Comparison of ENCODE assay signal across 26 cellular contexts in genomic region chr3:57586778-57587177, GRCh38. TPM values are rescaled to one million over a fixed set of nuclear protein-coding genes. Genes with fewer than 3 reads are reported as not detected.
DNase-seq lines count a peak whose midpoint lies in the region; ATAC-seq and TF ChIP-seq lines count a peak whose summit lies in the region.
"Had no signal": no experiment of that assay in that cellular context is flagged by ENCODE, and none has a peak within 500 bp of the region (broad histone marks: within the 10 kb centered on the region; RNA-seq: fewer than 3 reads in every experiment).

No MANE protein-coding gene starts in this region.

- H3K79me1 ChIP-seq in trophoblast cell (ENCODE audit: low read length), result no peaks in the 10 kb centered on the region

- H3K36me3 ChIP-seq in trophoblast cell (ENCODE audit: control insufficient read depth in 1 of 2, insufficient read depth in 2 of 2, low read length in 2 of 2) (peaks cover 15 to 17% of the 10 kb centered on the region in 2 experiments), BE2C (no peaks in the 10 kb centered on the region)

- no peak overlapping the region for H3K27ac ChIP-seq in trophoblast cell (ENCODE audit: low read depth, low read length)
- H3K27ac ChIP-seq: A549, dorsolateral prefrontal cortex, gastroesophageal sphincter, HL-60, KMS-11, RWPE1, tibial artery had no signal

- H3K9me3 ChIP-seq in trophoblast cell (ENCODE audit: insufficient read depth, low read depth, low read length), result no peaks in the 10 kb centered on the region
- no peaks in the 10 kb centered on the region for H3K9me3 ChIP-seq in BE2C
- H3K9me3 ChIP-seq: A549, gastroesophageal sphincter, tibial artery had no signal

- ATAC-seq in GM19397 (IDR thresholded peaks at IDR 0.05; ENCODE audit: unreplicated experiment), result no peak
- ATAC-seq: A549, gastroesophageal sphincter, left lobe of liver had no signal

- H3K36me3 Mint-ChIP-seq in activated T-cell treated with anti-CD3 and anti-CD28 coated beads, Interleukin-2, amount 50 U/mL, for 24 hours (ENCODE audit: low read depth), result peaks cover 62% of the 10 kb centered on the region
- H3K36me3 Mint-ChIP-seq in HFFc6 (ENCODE audit: low read depth) (peaks cover 20% of the 10 kb centered on the region), brain (peaks cover 67% of the 10 kb centered on the region)

- H2BK5ac ChIP-seq in trophoblast cell (ENCODE audit: low read depth, low read length, poor library complexity), result no peak overlapping the region

- no peak overlapping the region for H3K4me3 ChIP-seq in trophoblast cell (ENCODE audit: low read depth, low read length)
- no peak overlapping the region for H3K4me3 ChIP-seq in BE2C (ENCODE audit: low read depth, low read length)
- H3K4me3 ChIP-seq: A549, dorsolateral prefrontal cortex, gastroesophageal sphincter, tibial artery had no signal

- H3K4me1 ChIP-seq in trophoblast cell (ENCODE audit: control insufficient read depth in 1 of 2, insufficient read depth in 2 of 2, low read length in 2 of 2) (peaks cover 0 to 3% of the 10 kb centered on the region in 2 experiments), BE2C (no peaks in the 10 kb centered on the region)

- no peak overlapping the region for H4K12ac ChIP-seq in trophoblast cell (ENCODE audit: low read depth, low read length)

- H3K27ac Mint-ChIP-seq in activated T-cell treated with anti-CD3 and anti-CD28 coated beads, Interleukin-2, amount 50 U/mL, for 24 hours, result peak overlapping the region; percentile 77
- H3K27ac Mint-ChIP-seq in HFFc6 (peak overlapping the region; percentile 42), brain (peak overlapping the region in 1 of 5 experiments; percentile 4)
- H3K27ac Mint-ChIP-seq: activated naive CD8-positive, alpha-beta T cell treated with anti-CD3 and anti-CD28 coated beads, Interleukin-2, amount 10 ng/mL, durations not matched to agents 7 days and 5 days had no signal

- no peak overlapping the region for H4K8ac ChIP-seq in trophoblast cell (ENCODE audit: low read depth, low read length)

- peaks cover 48% of the 10 kb centered on the region for H3K4me1 Mint-ChIP-seq in activated T-cell treated with anti-CD3 and anti-CD28 coated beads, Interleukin-2, amount 50 U/mL, for 24 hours (ENCODE audit: low read depth)
- peaks cover 49% of the 10 kb centered on the region for H3K4me1 Mint-ChIP-seq in HFFc6 (ENCODE audit: low read depth)
- H3K4me1 Mint-ChIP-seq in brain, result peaks cover 48% of the 10 kb centered on the region

- H4K91ac ChIP-seq in trophoblast cell (ENCODE audit: low read depth, low read length), result no peak overlapping the region

- H3K4ac ChIP-seq in trophoblast cell (ENCODE audit: low read depth, low read length), result peak overlapping the region; percentile 99

- no peaks in the 10 kb centered on the region for H3K27me3 Mint-ChIP-seq in activated T-cell treated with anti-CD3 and anti-CD28 coated beads, Interleukin-2, amount 50 U/mL, for 24 hours
- H3K27me3 Mint-ChIP-seq in HFFc6 (ENCODE audit: insufficient read depth) (peaks cover 3% of the 10 kb centered on the region), brain (no peaks in the 10 kb centered on the region)
- H3K27me3 Mint-ChIP-seq: activated naive CD8-positive, alpha-beta T cell treated with anti-CD3 and anti-CD28 coated beads, Interleukin-2, amount 10 ng/mL, durations not matched to agents 7 days and 5 days had no signal

- WGBS in trophoblast cell (ENCODE audit: extremely low coverage, insufficient coverage, insufficient read length), result no CpG with 5 or more reads among the region's 6 CpGs

- H3K9me3 Mint-ChIP-seq in activated T-cell treated with anti-CD3 and anti-CD28 coated beads, Interleukin-2, amount 50 U/mL, for 24 hours, result no peaks in the 10 kb centered on the region
- H3K9me3 Mint-ChIP-seq in HFFc6, result no peaks in the 10 kb centered on the region
- H3K9me3 Mint-ChIP-seq in brain, result peaks cover 0 to 2% (median 0%) of the 10 kb centered on the region in 5 experiments
- H3K9me3 Mint-ChIP-seq: activated naive CD8-positive, alpha-beta T cell treated with anti-CD3 and anti-CD28 coated beads, Interleukin-2, amount 10 ng/mL, durations not matched to agents 7 days and 5 days had no signal

- H3K23ac ChIP-seq in trophoblast cell (ENCODE audit: low read length), result no peak overlapping the region

- TF ChIP-seq CTCF in HFFc6 (IDR thresholded peaks at IDR 0.05), result no peak
- no peak for TF ChIP-seq CTCF in brain (conservative IDR thresholded peaks at IDR 0.05)
- no peak for TF ChIP-seq CTCF in BE2C (IDR thresholded peaks at IDR 0.05; ENCODE audit: low read depth, low read length)

- H3K4me3 Mint-ChIP-seq in activated T-cell treated with anti-CD3 and anti-CD28 coated beads, Interleukin-2, amount 50 U/mL, for 24 hours, result peak overlapping the region; percentile 27
- H3K4me3 Mint-ChIP-seq in HFFc6 (peak overlapping the region; percentile 42; the same call in 1 of the 2 replicates), brain (peak overlapping the region in 3 of 5 experiments; percentile 20 to 44 (median 27))
- H3K4me3 Mint-ChIP-seq: activated naive CD8-positive, alpha-beta T cell treated with anti-CD3 and anti-CD28 coated beads, Interleukin-2, amount 10 ng/mL, durations not matched to agents 7 days and 5 days had no signal

- H3K79me2 ChIP-seq in trophoblast cell (ENCODE audit: control insufficient read depth, insufficient read depth, low read length, poor library complexity), result peaks cover 16% of the 10 kb centered on the region

- H3K27me3 ChIP-seq in trophoblast cell (ENCODE audit: insufficient read depth, low read length), result no peaks in the 10 kb centered on the region
- H3K27me3 ChIP-seq in BE2C, result no peaks in the 10 kb centered on the region
- H3K27me3 ChIP-seq: dorsolateral prefrontal cortex, gastroesophageal sphincter, tibial artery had no signal

- no peak overlapping the region for H2BK12ac ChIP-seq in trophoblast cell (ENCODE audit: low read length)

- H2AK5ac ChIP-seq in trophoblast cell (ENCODE audit: low read length), result no peak overlapping the region

- no peak overlapping the region for H2BK120ac ChIP-seq in trophoblast cell (ENCODE audit: insufficient read depth, low read length, poor library complexity)

- H3K14ac ChIP-seq in trophoblast cell (ENCODE audit: low read length), result no peak overlapping the region

- H3K9ac ChIP-seq in trophoblast cell (ENCODE audit: low read length), result no peak overlapping the region
- H3K9ac ChIP-seq: KMS-11 had no signal

- H3K18ac ChIP-seq in trophoblast cell (ENCODE audit: low read length), result no peak overlapping the region

- H2AFZ ChIP-seq in trophoblast cell (ENCODE audit: insufficient read depth, low read length, poor library complexity), result no peak overlapping the region

- no peak overlapping the region for H3K4me2 ChIP-seq in trophoblast cell (ENCODE audit: low read length)
- H3K4me2 ChIP-seq: A549, KMS-11 had no signal

- DNase-seq in activated T-cell treated with anti-CD3 and anti-CD28 coated beads, Interleukin-2, amount 50 U/mL, for 24 hours, result no peak
- DNase-seq in activated T-cell treated with anti-CD3 and anti-CD28 coated beads, Interleukin-2, amount 50 U/mL, for 48 hours, result no peak
- DNase-seq in HFFc6, result no peak
- no peak for DNase-seq in trophoblast cell
- no peak for DNase-seq in BE2C
- no peak for DNase-seq in NCI-H2196 (lab: John Stamatoyannopoulos, UW; ENCODE audit: unreplicated experiment)
- DNase-seq: activated CD4-positive, alpha-beta T cell treated with anti-CD3 and anti-CD28 coated beads for 1 hour; activated naive CD8-positive, alpha-beta T cell treated with anti-CD3 and anti-CD28 coated beads, Interleukin-2, amount 10 ng/mL, durations not matched to agents 7 days and 5 days; dorsolateral prefrontal cortex; NCI-H1417 treated with DMSO at 0.1 percent for 48 hours; NCI-H2081; NCI-H345; NCI-H774; nucleus accumbens; stimulated activated CD8-positive, alpha-beta memory T cell treated with anti-CD3 and anti-CD28 coated beads, Interleukin-4, amount 100 ng/mL, for 48 hours; T-helper 1 cell; tibial artery had no signal

RNA-seq across cellular contexts. Expression of gene ARF4, which starts 10.4 kb away (rescaled TPM):
- 100 to 1,000 TPM; 446 to 567 (median 535) TPM for total RNA-seq in HFFc6 (2021; fragmentation: NEBNext Ultra II Directional; extraction: Animal tissue kit (Norgen Biotek cat#: 25700))
- polyA plus RNA-seq in brain (ENCODE audit: insufficient read depth, low read depth, low replicate concordance), result 107 TPM
- polyA plus RNA-seq in trophoblast cell (2013), result 324 and 347 TPM in 2 replicates
- 133 TPM for polyA plus RNA-seq in BE2C (2012; ENCODE audit: insufficient read depth, insufficient read length, low read depth)

RNA-seq across cellular contexts. Expression of gene PDE12, which starts 30.7 kb away (rescaled TPM):
- 10 to 100 TPM; 17.6 to 21.9 (median 20.8) TPM for total RNA-seq in HFFc6 (2021; fragmentation: NEBNext Ultra II Directional; extraction: Animal tissue kit (Norgen Biotek cat#: 25700))
- polyA plus RNA-seq in brain (ENCODE audit: insufficient read depth, low read depth, low replicate concordance), result 5.4 TPM
- polyA plus RNA-seq in trophoblast cell (2013), result 7.4 TPM in 2 replicates
- polyA plus RNA-seq in BE2C (2012; ENCODE audit: insufficient read depth, insufficient read length, low read depth), result 12.4 TPM

RNA-seq across cellular contexts. Expression of gene DNAH12, which starts 42.6 kb away (rescaled TPM):
- under 1 TPM in 5 of 6 experiments, not detected in 1; 0.05 to 0.07 (median 0.05) TPM for total RNA-seq in HFFc6 (2021; fragmentation: NEBNext Ultra II Directional; extraction: Animal tissue kit (Norgen Biotek cat#: 25700))
- polyA plus RNA-seq in brain (ENCODE audit: insufficient read depth, low read depth, low replicate concordance), result not detected
- 0.08 and 0.10 TPM in 2 replicates for polyA plus RNA-seq in trophoblast cell (2013)
- not detected for polyA plus RNA-seq in BE2C (2012; ENCODE audit: insufficient read depth, insufficient read length, low read depth)
- total RNA-seq: SK-MEL-5 had no signal
